In genomic region chr18:63936156-63936931, GRCh38 we compare ENCODE assay signal across 8 cellular contexts. TPM values are rescaled to one million over a fixed set of nuclear protein-coding genes. Genes with fewer than 3 reads are reported as not detected.
DNase-seq lines count a peak whose midpoint lies in the region; ATAC-seq and TF ChIP-seq lines count a peak whose summit lies in the region.

No MANE protein-coding gene starts in this region.

- peaks cover 24% of the 10 kb centered on the region for H3K27me3 Mint-ChIP-seq in activated CD8-positive, alpha-beta memory T cell treated with anti-CD3 and anti-CD28 coated beads, Interleukin-2, amount 10 ng/mL, durations not matched to agents 7 days and 5 days

- no peaks in the 10 kb centered on the region for H3K9me3 Mint-ChIP-seq in activated CD8-positive, alpha-beta memory T cell treated with anti-CD3 and anti-CD28 coated beads, Interleukin-2, amount 10 ng/mL, durations not matched to agents 7 days and 5 days (ENCODE audit: low read depth)

- TF ChIP-seq POLR2A in erythroblast (IDR thresholded peaks at IDR 0.05; ENCODE audit: low read length): no peak

- ATAC-seq in GM19372 (IDR thresholded peaks at IDR 0.05; ENCODE audit: low read depth, unreplicated experiment) (peak; percentile 98), HG03442 (IDR thresholded peaks at IDR 0.05; ENCODE audit: unreplicated experiment) (peak; percentile 97)
- ATAC-seq in activated CD8-positive, alpha-beta memory T cell treated with anti-CD3 and anti-CD28 coated beads, Interleukin-2, amount 10 ng/mL, durations not matched to agents 7 days and 5 days: peak; percentile 98

- peak overlapping the region; percentile 20 for H3K27ac Mint-ChIP-seq in activated CD8-positive, alpha-beta memory T cell treated with anti-CD3 and anti-CD28 coated beads, Interleukin-2, amount 10 ng/mL, durations not matched to agents 7 days and 5 days

- CTCF ChIA-PET in activated CD8-positive, alpha-beta memory T cell treated with anti-CD3 and anti-CD28 coated beads, Interleukin-2, amount 10 ng/mL, durations not matched to agents 7 days and 5 days (lab: Charles Lee): interaction anchor here (0.7 to 4.5 kb wide), 20 partner anchors 11 to 425 kb away, joined by 3 to 31 read pairs (median 4); partner anchors contain the start of genes HMSD and SERPINB7

- H3K4me3 Mint-ChIP-seq in activated CD8-positive, alpha-beta memory T cell treated with anti-CD3 and anti-CD28 coated beads, Interleukin-2, amount 10 ng/mL, durations not matched to agents 7 days and 5 days: peak overlapping the region; percentile 70

- DNase-seq in COLO829 (ENCODE audit: low spot score): peak; percentile 73
- peak; percentile 92 for DNase-seq in NCI-H82 (lab: John Stamatoyannopoulos, UW)
- DNase-seq in activated CD8-positive, alpha-beta memory T cell treated with anti-CD3 and anti-CD28 coated beads, Interleukin-2, amount 10 ng/mL, durations not matched to agents 7 days and 5 days: peak; percentile 82
- DNase-seq in erythroblast (lab: John Stamatoyannopoulos, UW): peak; percentile 67 to 69
- peak; percentile 34 for DNase-seq in middle frontal gyrus (ENCODE audit: extremely low spot score, low spot score)
- peak; percentile 17 to 51 for DNase-seq in stimulated activated CD8-positive, alpha-beta memory T cell treated with anti-CD3 and anti-CD28 coated beads, Interleukin-7, amount 100 ng/mL, for 48 hours (ENCODE audit: extremely low read depth in 1 of 2, low read depth in 1 of 2)

- peaks cover 4% of the 10 kb centered on the region for H3K4me1 Mint-ChIP-seq in activated CD8-positive, alpha-beta memory T cell treated with anti-CD3 and anti-CD28 coated beads, Interleukin-2, amount 10 ng/mL, durations not matched to agents 7 days and 5 days

- no peaks in the 10 kb centered on the region for H3K36me3 Mint-ChIP-seq in activated CD8-positive, alpha-beta memory T cell treated with anti-CD3 and anti-CD28 coated beads, Interleukin-2, amount 10 ng/mL, durations not matched to agents 7 days and 5 days

RNA-seq across cellular contexts. Expression of gene HMSD, which starts 12.8 kb away (rescaled TPM):
- total RNA-seq in activated CD8-positive, alpha-beta memory T cell treated with anti-CD3 and anti-CD28 coated beads, Interleukin-2, amount 10 ng/mL, durations not matched to agents 7 days and 5 days: 1 to 10 TPM; 1.6 to 5.5 TPM

RNA-seq across cellular contexts. Expression of gene SERPINB10, which starts 28.6 kb away (rescaled TPM):
- total RNA-seq in activated CD8-positive, alpha-beta memory T cell treated with anti-CD3 and anti-CD28 coated beads, Interleukin-2, amount 10 ng/mL, durations not matched to agents 7 days and 5 days: under 1 TPM in 1 of 2 experiments, not detected in 1; 0.14 TPM

RNA-seq across cellular contexts. Expression of gene SERPINB8, which starts 33.5 kb away (rescaled TPM):
- total RNA-seq in activated CD8-positive, alpha-beta memory T cell treated with anti-CD3 and anti-CD28 coated beads, Interleukin-2, amount 10 ng/mL, durations not matched to agents 7 days and 5 days: 1 to 10 TPM; 2.9 to 7.2 TPM

RNA-seq across cellular contexts. Expression of gene SERPINB2, which starts 48.8 kb away (rescaled TPM):
- not detected for total RNA-seq in activated CD8-positive, alpha-beta memory T cell treated with anti-CD3 and anti-CD28 coated beads, Interleukin-2, amount 10 ng/mL, durations not matched to agents 7 days and 5 days

Comparison
In these comparisons a context has a peak if more than half of its experiments do, and no peak if none do; other contexts are left out.
1. Peak in every context shown above with its lines: DNase-seq and ATAC-seq.
2. DNase-seq: peak in every context shown above with its lines; median percentile 92 in NCI-H82; 82 in activated CD8-positive, alpha-beta memory T cell treated with anti-CD3 and anti-CD28 coated beads, Interleukin-2, amount 10 ng/mL, durations not matched to agents 7 days and 5 days; 73 in COLO829; 68 in erythroblast; 34 in middle frontal gyrus; 34 in stimulated activated CD8-positive, alpha-beta memory T cell treated with anti-CD3 and anti-CD28 coated beads, Interleukin-7, amount 100 ng/mL, for 48 hours.